Comparison of ENCODE assay signal across 2 cellular contexts in the genomic region with DNA sequence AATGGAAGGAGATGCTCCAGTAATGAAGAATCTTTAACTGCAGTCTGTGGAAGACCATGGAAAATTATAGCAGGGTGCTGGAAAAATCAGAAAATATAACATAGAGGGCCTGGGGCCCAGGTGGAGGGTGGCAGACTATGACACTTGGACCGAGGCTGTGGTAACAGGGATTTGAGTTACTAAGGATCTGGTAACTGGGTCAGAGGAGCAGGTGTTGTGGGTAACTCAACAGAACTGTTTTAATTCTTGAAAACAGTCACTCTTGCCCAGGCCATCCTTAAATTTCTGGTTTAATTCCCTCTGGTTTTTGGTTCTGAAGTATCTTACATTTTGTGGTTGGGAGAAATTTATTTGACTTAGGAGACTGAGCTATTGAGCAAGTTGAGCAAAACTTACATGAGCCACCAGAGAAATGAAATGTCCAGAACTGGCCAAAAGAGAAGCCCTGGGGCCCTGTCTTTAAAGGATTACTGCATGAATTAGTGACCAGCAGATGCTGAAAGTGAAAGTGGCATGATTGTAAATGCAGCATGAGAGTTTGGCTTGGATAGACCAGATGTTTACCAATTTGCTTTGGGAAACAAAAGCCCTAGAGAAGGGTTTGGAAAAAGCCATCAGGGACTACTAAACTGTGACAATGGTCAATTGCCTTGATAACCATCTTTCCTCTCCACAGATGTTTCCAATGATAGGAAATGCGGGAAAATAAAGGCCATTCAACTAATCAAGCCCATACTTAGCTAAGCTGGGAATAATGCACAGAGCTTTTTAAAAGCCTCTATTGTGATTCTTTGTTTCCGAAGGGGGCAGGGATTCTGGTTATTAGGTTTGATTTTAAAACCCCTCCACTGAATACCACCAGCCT.
TF ChIP-seq lines count a peak whose summit lies in the region.

No MANE protein-coding gene starts in this region.

TF ChIP-seq in SK-N-SH treated with all-trans-retinoic acid at 6 μM for 48 hours, 23 proteins besides CTCF, POLR2A, EP300 and RAD21 (continued from another document):
- TF ChIP-seq, protein P1, sequence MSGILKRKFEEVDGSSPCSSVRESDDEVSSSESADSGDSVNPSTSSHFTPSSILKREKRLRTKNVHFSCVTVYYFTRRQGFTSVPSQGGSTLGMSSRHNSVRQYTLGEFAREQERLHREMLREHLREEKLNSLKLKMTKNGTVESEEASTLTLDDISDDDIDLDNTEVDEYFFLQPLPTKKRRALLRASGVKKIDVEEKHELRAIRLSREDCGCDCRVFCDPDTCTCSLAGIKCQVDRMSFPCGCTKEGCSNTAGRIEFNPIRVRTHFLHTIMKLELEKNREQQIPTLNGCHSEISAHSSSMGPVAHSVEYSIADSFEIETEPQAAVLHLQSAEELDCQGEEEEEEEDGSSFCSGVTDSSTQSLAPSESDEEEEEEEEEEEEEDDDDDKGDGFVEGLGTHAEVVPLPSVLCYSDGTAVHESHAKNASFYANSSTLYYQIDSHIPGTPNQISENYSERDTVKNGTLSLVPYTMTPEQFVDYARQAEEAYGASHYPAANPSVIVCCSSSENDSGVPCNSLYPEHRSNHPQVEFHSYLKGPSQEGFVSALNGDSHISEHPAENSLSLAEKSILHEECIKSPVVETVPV (CRISPR knock-in tag; IDR thresholded peaks at IDR 0.05): no peak
- TF ChIP-seq SNAI2 (CRISPR knock-in tag; IDR thresholded peaks at IDR 0.05) (no peak), ARNTL (CRISPR knock-in tag; IDR thresholded peaks at IDR 0.05; ENCODE audit: borderline replicate concordance, low read depth) (no peak), ZNF8 (CRISPR knock-in tag; IDR thresholded peaks at IDR 0.05) (no peak), ZC3H10 (CRISPR knock-in tag; IDR thresholded peaks at IDR 0.05) (no peak), PPARA (CRISPR knock-in tag; IDR thresholded peaks at IDR 0.05; ENCODE audit: borderline replicate concordance) (no peak), GLIS3 (CRISPR knock-in tag; IDR thresholded peaks at IDR 0.05) (no peak), ESRRG (CRISPR knock-in tag; IDR thresholded peaks at IDR 0.05) (no peak), TOX (CRISPR knock-in tag; IDR thresholded peaks at IDR 0.05; ENCODE audit: borderline replicate concordance) (no peak), ZFP3 (CRISPR knock-in tag; IDR thresholded peaks at IDR 0.05) (no peak), ZNF70 (CRISPR knock-in tag; IDR thresholded peaks at IDR 0.05) (no peak)
- TF ChIP-seq, protein P2, sequence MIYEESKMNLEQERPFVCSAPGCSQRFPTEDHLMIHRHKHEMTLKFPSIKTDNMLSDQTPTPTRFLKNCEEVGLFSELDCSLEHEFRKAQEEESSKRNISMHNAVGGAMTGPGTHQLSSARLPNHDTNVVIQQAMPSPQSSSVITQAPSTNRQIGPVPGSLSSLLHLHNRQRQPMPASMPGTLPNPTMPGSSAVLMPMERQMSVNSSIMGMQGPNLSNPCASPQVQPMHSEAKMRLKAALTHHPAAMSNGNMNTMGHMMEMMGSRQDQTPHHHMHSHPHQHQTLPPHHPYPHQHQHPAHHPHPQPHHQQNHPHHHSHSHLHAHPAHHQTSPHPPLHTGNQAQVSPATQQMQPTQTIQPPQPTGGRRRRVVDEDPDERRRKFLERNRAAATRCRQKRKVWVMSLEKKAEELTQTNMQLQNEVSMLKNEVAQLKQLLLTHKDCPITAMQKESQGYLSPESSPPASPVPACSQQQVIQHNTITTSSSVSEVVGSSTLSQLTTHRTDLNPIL (CRISPR knock-in tag; IDR thresholded peaks at IDR 0.05; ENCODE audit: low read depth): no peak
- TF ChIP-seq, protein P3, sequence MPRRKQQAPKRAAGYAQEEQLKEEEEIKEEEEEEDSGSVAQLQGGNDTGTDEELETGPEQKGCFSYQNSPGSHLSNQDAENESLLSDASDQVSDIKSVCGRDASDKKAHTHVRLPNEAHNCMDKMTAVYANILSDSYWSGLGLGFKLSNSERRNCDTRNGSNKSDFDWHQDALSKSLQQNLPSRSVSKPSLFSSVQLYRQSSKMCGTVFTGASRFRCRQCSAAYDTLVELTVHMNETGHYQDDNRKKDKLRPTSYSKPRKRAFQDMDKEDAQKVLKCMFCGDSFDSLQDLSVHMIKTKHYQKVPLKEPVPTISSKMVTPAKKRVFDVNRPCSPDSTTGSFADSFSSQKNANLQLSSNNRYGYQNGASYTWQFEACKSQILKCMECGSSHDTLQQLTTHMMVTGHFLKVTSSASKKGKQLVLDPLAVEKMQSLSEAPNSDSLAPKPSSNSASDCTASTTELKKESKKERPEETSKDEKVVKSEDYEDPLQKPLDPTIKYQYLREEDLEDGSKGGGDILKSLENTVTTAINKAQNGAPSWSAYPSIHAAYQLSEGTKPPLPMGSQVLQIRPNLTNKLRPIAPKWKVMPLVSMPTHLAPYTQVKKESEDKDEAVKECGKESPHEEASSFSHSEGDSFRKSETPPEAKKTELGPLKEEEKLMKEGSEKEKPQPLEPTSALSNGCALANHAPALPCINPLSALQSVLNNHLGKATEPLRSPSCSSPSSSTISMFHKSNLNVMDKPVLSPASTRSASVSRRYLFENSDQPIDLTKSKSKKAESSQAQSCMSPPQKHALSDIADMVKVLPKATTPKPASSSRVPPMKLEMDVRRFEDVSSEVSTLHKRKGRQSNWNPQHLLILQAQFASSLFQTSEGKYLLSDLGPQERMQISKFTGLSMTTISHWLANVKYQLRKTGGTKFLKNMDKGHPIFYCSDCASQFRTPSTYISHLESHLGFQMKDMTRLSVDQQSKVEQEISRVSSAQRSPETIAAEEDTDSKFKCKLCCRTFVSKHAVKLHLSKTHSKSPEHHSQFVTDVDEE (CRISPR knock-in tag; IDR thresholded peaks at IDR 0.05): no peak
- TF ChIP-seq, protein P4, sequence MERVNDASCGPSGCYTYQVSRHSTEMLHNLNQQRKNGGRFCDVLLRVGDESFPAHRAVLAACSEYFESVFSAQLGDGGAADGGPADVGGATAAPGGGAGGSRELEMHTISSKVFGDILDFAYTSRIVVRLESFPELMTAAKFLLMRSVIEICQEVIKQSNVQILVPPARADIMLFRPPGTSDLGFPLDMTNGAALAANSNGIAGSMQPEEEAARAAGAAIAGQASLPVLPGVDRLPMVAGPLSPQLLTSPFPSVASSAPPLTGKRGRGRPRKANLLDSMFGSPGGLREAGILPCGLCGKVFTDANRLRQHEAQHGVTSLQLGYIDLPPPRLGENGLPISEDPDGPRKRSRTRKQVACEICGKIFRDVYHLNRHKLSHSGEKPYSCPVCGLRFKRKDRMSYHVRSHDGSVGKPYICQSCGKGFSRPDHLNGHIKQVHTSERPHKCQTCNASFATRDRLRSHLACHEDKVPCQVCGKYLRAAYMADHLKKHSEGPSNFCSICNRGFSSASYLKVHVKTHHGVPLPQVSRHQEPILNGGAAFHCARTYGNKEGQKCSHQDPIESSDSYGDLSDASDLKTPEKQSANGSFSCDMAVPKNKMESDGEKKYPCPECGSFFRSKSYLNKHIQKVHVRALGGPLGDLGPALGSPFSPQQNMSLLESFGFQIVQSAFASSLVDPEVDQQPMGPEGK (CRISPR knock-in tag; IDR thresholded peaks at IDR 0.05; ENCODE audit: borderline replicate concordance): no peak

TF ChIP-seq in endothelial cell of umbilical vein, 7 proteins besides CTCF, POLR2A, EP300 and RAD21 (continued from another document):
- TF ChIP-seq FOS (IDR thresholded peaks at IDR 0.05; ENCODE audit: borderline replicate concordance, insufficient read depth, low read length): no peak
